In the genomic region with DNA sequence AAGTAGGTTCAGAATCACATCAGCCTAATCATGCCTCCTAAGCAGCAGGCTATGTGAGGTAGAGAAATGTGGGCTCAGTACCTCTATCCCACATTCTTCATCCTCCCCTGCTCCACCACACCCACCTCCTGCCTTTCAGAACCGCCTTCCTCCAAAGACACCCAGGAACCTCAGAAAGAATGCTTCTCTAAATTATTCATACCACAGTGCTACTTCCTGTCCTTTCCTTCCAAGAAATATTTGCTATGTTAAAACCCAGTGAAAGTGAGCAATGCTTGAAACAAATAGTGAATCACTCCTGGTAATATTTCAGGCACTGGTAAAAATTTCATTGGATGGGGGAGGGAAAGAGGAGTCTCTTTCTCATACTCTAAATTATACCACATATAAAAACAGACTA, we compare ENCODE assay signal across 1 cellular context.
TF ChIP-seq lines count a peak whose summit lies in the region.

No MANE protein-coding gene starts in this region.

TF ChIP-seq in WTC11, 78 proteins besides CTCF, POLR2A, EP300 and RAD21 (continued from another document):
- TF ChIP-seq, protein P1, sequence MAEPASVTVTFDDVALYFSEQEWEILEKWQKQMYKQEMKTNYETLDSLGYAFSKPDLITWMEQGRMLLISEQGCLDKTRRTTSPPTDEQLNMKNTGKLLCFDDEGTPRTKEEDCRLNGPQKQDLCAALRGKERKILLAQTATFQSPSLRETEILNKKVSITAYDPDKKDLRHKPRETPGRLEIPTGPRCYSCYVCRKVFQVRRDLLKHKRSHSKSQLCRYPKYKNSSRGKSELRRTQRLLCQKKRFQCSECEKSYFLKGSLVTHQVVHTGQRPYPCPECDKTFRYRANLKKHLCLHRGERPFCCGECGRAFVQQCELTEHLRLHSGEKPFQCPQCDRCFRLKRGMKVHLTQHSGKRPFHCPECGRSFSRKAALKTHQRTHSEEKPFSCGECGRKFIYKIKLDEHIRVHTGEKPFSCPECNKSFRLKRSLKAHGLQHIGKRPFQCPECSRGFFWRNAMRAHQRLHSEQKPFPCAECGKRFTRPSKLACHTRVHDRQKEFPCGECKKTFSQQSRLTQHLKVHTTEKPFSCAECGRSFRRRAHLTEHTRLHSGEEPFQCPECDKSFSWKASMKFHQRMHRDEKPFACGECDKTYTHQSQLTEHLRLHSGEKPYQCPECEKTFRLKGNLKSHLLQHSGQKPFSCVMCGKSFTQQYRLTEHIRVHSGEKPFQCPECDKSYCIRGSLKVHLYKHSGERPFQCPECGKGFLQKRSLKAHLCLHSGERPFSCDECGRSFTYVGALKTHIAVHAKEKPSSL (CRISPR knock-in tag; conservative IDR thresholded peaks at IDR 0.05) = no peak
- TF ChIP-seq NR3C1 (CRISPR knock-in tag; conservative IDR thresholded peaks at IDR 0.05; ENCODE audit: low read depth) = no peak
